Comparison of ENCODE assay signal across 1 cellular context in the genomic region with DNA sequence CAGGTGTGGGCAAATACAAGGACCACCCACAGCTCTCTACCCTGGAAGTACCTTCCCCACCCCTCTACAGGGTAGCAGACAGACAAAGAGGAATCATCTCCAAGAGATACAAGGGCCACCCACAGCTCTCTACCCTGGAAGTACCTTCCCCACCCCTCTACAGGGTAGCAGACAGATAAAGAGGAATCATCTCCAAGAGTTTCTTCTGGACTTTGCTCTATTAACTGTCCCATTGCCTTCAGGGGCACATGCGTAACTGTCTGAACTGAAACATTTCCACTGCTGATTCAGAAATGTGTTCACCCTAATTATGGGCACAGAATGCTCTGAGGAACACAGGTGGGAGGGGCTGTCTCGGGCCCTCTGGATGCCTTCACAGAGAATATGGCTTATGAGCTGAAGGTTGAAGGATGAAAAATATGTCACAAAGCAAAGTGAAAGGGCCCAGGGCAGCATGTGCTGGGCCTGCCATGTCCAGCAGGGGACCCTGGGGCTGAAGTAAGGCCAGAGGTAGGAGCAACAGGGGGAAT.
TF ChIP-seq lines count a peak whose summit lies in the region.

No MANE protein-coding gene starts in this region.

TF ChIP-seq in H1, 55 proteins besides CTCF, POLR2A, EP300 and RAD21:
- TF ChIP-seq TCF12 (IDR thresholded peaks at IDR 0.05; ENCODE audit: low read depth, low read length): no peak
- TF ChIP-seq, protein P1, sequence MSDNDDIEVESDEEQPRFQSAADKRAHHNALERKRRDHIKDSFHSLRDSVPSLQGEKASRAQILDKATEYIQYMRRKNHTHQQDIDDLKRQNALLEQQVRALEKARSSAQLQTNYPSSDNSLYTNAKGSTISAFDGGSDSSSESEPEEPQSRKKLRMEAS (IDR thresholded peaks at IDR 0.05): 0 out of 2 replicates have a peak, but pooled peaks have one; percentile 20
TF ChIP-seq in H1: peak in this region for 1.
